1 cellular context compared by ENCODE assay signal in genomic region chr2:156342252-156343095, GRCh38.
TF ChIP-seq lines count a peak whose summit lies in the region.

No MANE protein-coding gene starts in this region.

TF ChIP-seq in HEK293, 187 proteins besides CTCF, POLR2A, EP300 and RAD21 (continued from another document):
- TF ChIP-seq SP2 (tag by site-specific recombination; IDR thresholded peaks at IDR 0.05): peak; percentile 76
- TF ChIP-seq ZBTB20 (tag by site-specific recombination; IDR thresholded peaks at IDR 0.05): peak; percentile 91
- TF ChIP-seq ZNF112 (tag by site-specific recombination; IDR thresholded peaks at IDR 0.05): no peak
- no peak for TF ChIP-seq ZNF629 (tag by site-specific recombination; IDR thresholded peaks at IDR 0.05)
- TF ChIP-seq ZNF501 (tag by site-specific recombination; IDR thresholded peaks at IDR 0.05): no peak
- TF ChIP-seq ZNF48 (tag by site-specific recombination; IDR thresholded peaks at IDR 0.05): no peak
- TF ChIP-seq ZSCAN23 (tag by site-specific recombination; IDR thresholded peaks at IDR 0.05): no peak
- TF ChIP-seq ZNF416 (tag by site-specific recombination; IDR thresholded peaks at IDR 0.05): no peak
- TF ChIP-seq ZNF302 (tag by site-specific recombination; IDR thresholded peaks at IDR 0.05; ENCODE audit: low read depth): no peak
- 0 out of 2 replicates have a peak, but pooled peaks have one; percentile 25 for TF ChIP-seq ZFP37 (tag by site-specific recombination; IDR thresholded peaks at IDR 0.05)
- TF ChIP-seq ZNF777 (tag by site-specific recombination; IDR thresholded peaks at IDR 0.05; ENCODE audit: borderline replicate concordance): no peak
- no peak for TF ChIP-seq ZNF626 (tag by site-specific recombination; IDR thresholded peaks at IDR 0.05)
- TF ChIP-seq ZNF133 (tag by site-specific recombination; IDR thresholded peaks at IDR 0.05): no peak
- TF ChIP-seq ZNF529 (tag by site-specific recombination; IDR thresholded peaks at IDR 0.05; ENCODE audit: insufficient replicate concordance): no peak
- no peak for TF ChIP-seq ZNF610 (tag by site-specific recombination; IDR thresholded peaks at IDR 0.05; ENCODE audit: borderline replicate concordance)
- TF ChIP-seq MEIS1 (CRISPR knock-in tag; IDR thresholded peaks at IDR 0.05; ENCODE audit: borderline replicate concordance): no peak
- TF ChIP-seq GLIS2 (tag by site-specific recombination; IDR thresholded peaks at IDR 0.05): peak; percentile 32; the same call in 1 of the 2 replicates
- peak; percentile 48; the same call in 1 of the 2 replicates for TF ChIP-seq ZNF660 (tag by site-specific recombination; IDR thresholded peaks at IDR 0.05)
- TF ChIP-seq ZNF580 (tag by site-specific recombination; IDR thresholded peaks at IDR 0.05): no peak
- TF ChIP-seq ZFP41 (tag by site-specific recombination; IDR thresholded peaks at IDR 0.05; ENCODE audit: borderline replicate concordance): no peak
- TF ChIP-seq ZNF157 (tag by site-specific recombination; IDR thresholded peaks at IDR 0.05): no peak
- TF ChIP-seq ZNF146 (tag by site-specific recombination; IDR thresholded peaks at IDR 0.05): no peak
- TF ChIP-seq KLF8 (tag by site-specific recombination; IDR thresholded peaks at IDR 0.05): peak; percentile 77
- TF ChIP-seq ZIC2 (tag by site-specific recombination; IDR thresholded peaks at IDR 0.05): peak; percentile 75
- TF ChIP-seq SCRT1 (tag by site-specific recombination; IDR thresholded peaks at IDR 0.05; ENCODE audit: borderline replicate concordance): no peak
- no peak for TF ChIP-seq ZNF140 (tag by site-specific recombination; IDR thresholded peaks at IDR 0.05)
- TF ChIP-seq ZNF510 (tag by site-specific recombination; IDR thresholded peaks at IDR 0.05; ENCODE audit: insufficient replicate concordance): no peak
- TF ChIP-seq SETDB1 (IDR thresholded peaks at IDR 0.05; ENCODE audit: insufficient read length, low read length): no peak
- peak; percentile 18; the same call in 1 of the 2 replicates for TF ChIP-seq ZNF561 (tag by site-specific recombination; IDR thresholded peaks at IDR 0.05; ENCODE audit: borderline replicate concordance)
- TF ChIP-seq ZNF2 (tag by site-specific recombination; IDR thresholded peaks at IDR 0.05): no peak
- no peak for TF ChIP-seq PRDM2 (tag by site-specific recombination; IDR thresholded peaks at IDR 0.05; ENCODE audit: borderline replicate concordance)
- TF ChIP-seq SP3 (tag by site-specific recombination; IDR thresholded peaks at IDR 0.05): peak; percentile 54
- no peak for TF ChIP-seq HIC1 (tag by site-specific recombination; IDR thresholded peaks at IDR 0.05)
- TF ChIP-seq ZNF366 (tag by site-specific recombination; conservative IDR thresholded peaks at IDR 0.05): no peak
- TF ChIP-seq ZNF184 (tag by site-specific recombination; IDR thresholded peaks at IDR 0.05): no peak
- TF ChIP-seq HOXD13 (CRISPR knock-in tag; IDR thresholded peaks at IDR 0.05; ENCODE audit: borderline replicate concordance): no peak
- TF ChIP-seq ZNF677 (tag by site-specific recombination; IDR thresholded peaks at IDR 0.05): no peak
- no peak for TF ChIP-seq ZNF132 (tag by site-specific recombination; IDR thresholded peaks at IDR 0.05; ENCODE audit: borderline replicate concordance)
- TF ChIP-seq ZNF10 (tag by site-specific recombination; IDR thresholded peaks at IDR 0.05): no peak
- peak; percentile 43 for TF ChIP-seq ZNF423 (tag by site-specific recombination; IDR thresholded peaks at IDR 0.05)
- TF ChIP-seq GLI4 (tag by site-specific recombination; IDR thresholded peaks at IDR 0.05): no peak
- no peak for TF ChIP-seq TCF7L2 (IDR thresholded peaks at IDR 0.05; ENCODE audit: borderline replicate concordance, low read depth, low read length)
- TF ChIP-seq KLF17 (tag by site-specific recombination; IDR thresholded peaks at IDR 0.05): 0 out of 2 replicates have a peak, but pooled peaks have one; percentile 20
- no peak for TF ChIP-seq FEZF1 (tag by site-specific recombination; IDR thresholded peaks at IDR 0.05)
- TF ChIP-seq ZEB2 (tag by site-specific recombination; IDR thresholded peaks at IDR 0.05): peak; percentile 30; the same call in 1 of the 2 replicates
- TF ChIP-seq ZNF530 (tag by site-specific recombination; IDR thresholded peaks at IDR 0.05; ENCODE audit: low read depth): no peak
- peak; percentile 47; the same call in 1 of the 2 replicates for TF ChIP-seq EGR2 (tag by site-specific recombination; IDR thresholded peaks at IDR 0.05; ENCODE audit: low read depth)
- peak; percentile 76 for TF ChIP-seq KLF1 (tag by site-specific recombination; IDR thresholded peaks at IDR 0.05)
- no peak for TF ChIP-seq ZNF311 (tag by site-specific recombination; IDR thresholded peaks at IDR 0.05; ENCODE audit: borderline replicate concordance)
- TF ChIP-seq ZNF785 (tag by site-specific recombination; IDR thresholded peaks at IDR 0.05): no peak
- TF ChIP-seq ZNF18 (tag by site-specific recombination; IDR thresholded peaks at IDR 0.05): no peak
- no peak for TF ChIP-seq SALL2 (tag by site-specific recombination; IDR thresholded peaks at IDR 0.05; ENCODE audit: borderline replicate concordance)
- TF ChIP-seq ZNF488 (tag by site-specific recombination; IDR thresholded peaks at IDR 0.05): no peak
- TF ChIP-seq ZNF645 (tag by site-specific recombination; IDR thresholded peaks at IDR 0.05): no peak
- TF ChIP-seq ZNF571 (tag by site-specific recombination; IDR thresholded peaks at IDR 0.05): no peak
